1 cellular context compared by ENCODE assay signal in the genomic region with DNA sequence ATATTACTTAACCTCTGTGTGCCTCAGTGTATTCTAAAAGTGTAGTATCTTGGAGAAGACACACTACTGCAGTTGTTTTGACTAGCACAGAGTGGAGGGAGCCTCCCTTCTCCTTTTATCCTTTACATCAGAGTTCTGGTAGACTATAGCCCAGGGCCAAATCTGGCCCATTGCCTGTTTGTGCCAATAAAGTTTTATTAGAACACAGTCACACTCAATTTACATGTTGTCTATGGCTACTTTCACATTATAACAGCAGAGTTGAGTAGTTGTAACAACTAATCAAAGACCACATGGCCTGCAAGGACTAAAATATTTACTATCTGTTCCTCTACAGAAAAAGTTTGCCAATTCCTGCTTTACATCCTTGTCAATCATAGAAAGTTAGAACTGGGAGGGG.
TF ChIP-seq lines count a peak whose summit lies in the region.

No MANE protein-coding gene starts in this region.

TF ChIP-seq in HepG2, 621 proteins besides CTCF, POLR2A, EP300 and RAD21 (continued from another document):
- TF ChIP-seq, protein P1, sequence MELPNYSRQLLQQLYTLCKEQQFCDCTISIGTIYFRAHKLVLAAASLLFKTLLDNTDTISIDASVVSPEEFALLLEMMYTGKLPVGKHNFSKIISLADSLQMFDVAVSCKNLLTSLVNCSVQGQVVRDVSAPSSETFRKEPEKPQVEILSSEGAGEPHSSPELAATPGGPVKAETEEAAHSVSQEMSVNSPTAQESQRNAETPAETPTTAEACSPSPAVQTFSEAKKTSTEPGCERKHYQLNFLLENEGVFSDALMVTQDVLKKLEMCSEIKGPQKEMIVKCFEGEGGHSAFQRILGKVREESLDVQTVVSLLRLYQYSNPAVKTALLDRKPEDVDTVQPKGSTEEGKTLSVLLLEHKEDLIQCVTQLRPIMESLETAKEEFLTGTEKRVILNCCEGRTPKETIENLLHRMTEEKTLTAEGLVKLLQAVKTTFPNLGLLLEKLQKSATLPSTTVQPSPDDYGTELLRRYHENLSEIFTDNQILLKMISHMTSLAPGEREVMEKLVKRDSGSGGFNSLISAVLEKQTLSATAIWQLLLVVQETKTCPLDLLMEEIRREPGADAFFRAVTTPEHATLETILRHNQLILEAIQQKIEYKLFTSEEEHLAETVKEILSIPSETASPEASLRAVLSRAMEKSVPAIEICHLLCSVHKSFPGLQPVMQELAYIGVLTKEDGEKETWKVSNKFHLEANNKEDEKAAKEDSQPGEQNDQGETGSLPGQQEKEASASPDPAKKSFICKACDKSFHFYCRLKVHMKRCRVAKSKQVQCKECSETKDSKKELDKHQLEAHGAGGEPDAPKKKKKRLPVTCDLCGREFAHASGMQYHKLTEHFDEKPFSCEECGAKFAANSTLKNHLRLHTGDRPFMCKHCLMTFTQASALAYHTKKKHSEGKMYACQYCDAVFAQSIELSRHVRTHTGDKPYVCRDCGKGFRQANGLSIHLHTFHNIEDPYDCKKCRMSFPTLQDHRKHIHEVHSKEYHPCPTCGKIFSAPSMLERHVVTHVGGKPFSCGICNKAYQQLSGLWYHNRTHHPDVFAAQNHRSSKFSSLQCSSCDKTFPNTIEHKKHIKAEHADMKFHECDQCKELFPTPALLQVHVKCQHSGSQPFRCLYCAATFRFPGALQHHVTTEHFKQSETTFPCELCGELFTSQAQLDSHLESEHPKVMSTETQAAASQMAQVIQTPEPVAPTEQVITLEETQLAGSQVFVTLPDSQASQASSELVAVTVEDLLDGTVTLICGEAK (IDR thresholded peaks at IDR 0.05), result peak; percentile 34; the same call in 1 of the 2 replicates
- TF ChIP-seq, protein P1 (CRISPR knock-in tag; IDR thresholded peaks at IDR 0.05), result no peak; the same call in 1 of the 2 replicates
- no peak for TF ChIP-seq ZNF253 (CRISPR knock-in tag; IDR thresholded peaks at IDR 0.05; ENCODE audit: borderline replicate concordance)
TF ChIP-seq in HepG2: peak in this region for 1.
